In the genomic region with DNA sequence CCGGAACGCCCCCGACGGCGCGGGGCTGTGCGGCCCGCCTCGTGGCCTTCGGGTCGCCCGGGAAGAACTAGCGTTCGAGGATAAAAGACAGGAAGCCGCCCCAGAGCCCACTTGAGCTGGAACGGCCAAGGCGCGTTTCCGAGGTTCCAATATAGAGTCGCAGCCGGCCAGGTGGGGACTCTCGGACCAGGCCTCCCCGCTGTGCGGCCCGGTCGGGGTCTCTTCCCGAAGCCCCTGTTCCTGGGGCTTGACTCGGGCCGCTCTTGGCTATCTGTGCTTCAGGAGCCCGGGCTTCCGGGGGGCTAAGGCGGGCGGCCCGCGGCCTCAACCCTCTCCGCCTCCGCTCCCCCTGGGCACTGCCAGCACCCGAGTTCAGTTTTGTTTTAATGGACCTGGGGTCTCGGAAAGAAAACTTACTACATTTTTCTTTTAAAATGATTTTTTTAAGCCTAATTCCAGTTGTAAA, we compare ENCODE assay signal across 8 cellular contexts.
DNase-seq lines count a peak whose midpoint lies in the region; ATAC-seq and TF ChIP-seq lines count a peak whose summit lies in the region.

No MANE protein-coding gene starts in this region.

- ATAC-seq in GM18870 (IDR thresholded peaks at IDR 0.05; ENCODE audit: unreplicated experiment) (no peak), esophagus mucosa (no peak)

- no peaks in the 10 kb centered on the region for H3K9me3 ChIP-seq in muscle layer of duodenum (ENCODE audit: control insufficient read depth in 1 of 2, low read length in 2 of 2)

- H3K4me3 ChIP-seq in AG04449 (ENCODE audit: low read depth, low read length) = peak overlapping the region; percentile 83
- H3K4me3 ChIP-seq in brain microvascular endothelial cell (ENCODE audit: low read depth, low read length) = peak overlapping the region; percentile 60
- H3K4me3 ChIP-seq in muscle layer of duodenum (ENCODE audit: low read depth in 1 of 2, low read length in 2 of 2) = peak overlapping the region in 1 of 2 donors; percentile 73

- TF ChIP-seq CTCF in AG04449 (IDR thresholded peaks at IDR 0.05; ENCODE audit: insufficient read depth, low read length, missing control alignments) = no peak
- TF ChIP-seq CTCF in HFFc6 (IDR thresholded peaks at IDR 0.05) = peak; percentile 10
- no peak for TF ChIP-seq CTCF in brain microvascular endothelial cell (IDR thresholded peaks at IDR 0.05; ENCODE audit: low read depth, low read length, missing control alignments)

- H3K4me1 Mint-ChIP-seq in HFFc6 (ENCODE audit: low read depth) = peaks cover 36% of the 10 kb centered on the region

- in situ Hi-C loops in brain microvascular endothelial cell (cut with HindIII; ENCODE audit: low pct_ligation_motif_present, low sequenced_read_pairs) = no loop called here

- peak overlapping the region; percentile 92 for H3K4me3 Mint-ChIP-seq in HFFc6

- H3K27ac ChIP-seq in brain microvascular endothelial cell = peak overlapping the region; percentile 97
- peak overlapping the region; percentile 31 for H3K27ac ChIP-seq in muscle layer of duodenum (ENCODE audit: low read length)

- peak overlapping the region; percentile 94 for H3K27ac Mint-ChIP-seq in HFFc6

- peaks cover 10% of the 10 kb centered on the region for H3K36me3 ChIP-seq in brain microvascular endothelial cell (replicated peaks)
- H3K36me3 ChIP-seq in muscle layer of duodenum (ENCODE audit: control insufficient read depth in 1 of 2, insufficient read depth in 2 of 2, low read length in 2 of 2) = no peaks in the 10 kb centered on the region

- H3K36me3 Mint-ChIP-seq in HFFc6 (ENCODE audit: low read depth) = peaks cover 33% of the 10 kb centered on the region

- peaks cover 0 to 23% of the 10 kb centered on the region in 2 donors for H3K4me1 ChIP-seq in muscle layer of duodenum (ENCODE audit: control insufficient read depth in 1 of 2, insufficient read depth in 2 of 2, low read length in 2 of 2)

- POLR2A ChIA-PET in AG04449 (lab: Yijun Ruan, JAX) = interaction anchor here (0.6 to 2.4 kb wide), 13 partner anchors 25 to 1047 kb away, joined by 3 to 12 read pairs (median 5); no protein-coding TSS in a partner anchor

- CTCF ChIA-PET in AG04449 (lab: Yijun Ruan, JAX) = interaction anchor here (0.6 to 3.1 kb wide), 32 partner anchors 12 to 1553 kb away, joined by 3 to 21 read pairs (median 4); no protein-coding TSS in a partner anchor

- peaks cover 14% of the 10 kb centered on the region for H3K27me3 Mint-ChIP-seq in HFFc6 (ENCODE audit: insufficient read depth)

- DNase-seq in AG04449 (ENCODE audit: low read depth, low spot score) (no peak), HFFc6 (no peak), brain microvascular endothelial cell (no peak), iPS-NIHi7 (ENCODE audit: extremely low spot score) (no peak)
- no peak for DNase-seq in activated effector memory CD4-positive, alpha-beta T cell treated with anti-CD3 and anti-CD28 coated beads, Interleukin-2, amount 50 U/mL, for 16 hours

- H3K27me3 ChIP-seq in brain microvascular endothelial cell (replicated peaks) (no peaks in the 10 kb centered on the region), muscle layer of duodenum (ENCODE audit: low read depth, low read length) (peaks cover 14% of the 10 kb centered on the region)

- peaks cover 8% of the 10 kb centered on the region for H3K9me3 Mint-ChIP-seq in HFFc6
